11 cellular contexts compared by ENCODE assay signal in the genomic region with DNA sequence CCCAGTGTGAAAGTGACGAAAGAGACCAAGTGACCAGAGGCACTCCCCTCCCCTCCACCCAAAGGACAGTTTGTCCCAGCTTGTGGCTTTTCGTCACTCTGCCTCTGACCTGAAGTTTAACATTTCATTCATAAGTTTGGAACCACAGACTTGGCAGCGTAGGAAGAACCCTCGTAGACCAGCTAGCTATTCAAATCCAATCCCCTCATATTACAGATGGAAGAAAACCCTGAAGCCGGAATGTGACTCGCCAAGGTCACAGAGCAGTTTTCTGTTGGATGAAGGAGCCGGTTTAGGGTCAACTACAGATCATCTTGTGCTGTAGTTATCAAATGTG. TPM values are rescaled to one million over a fixed set of nuclear protein-coding genes. Genes with fewer than 3 reads are reported as not detected.
DNase-seq lines count a peak whose midpoint lies in the region; ATAC-seq and TF ChIP-seq lines count a peak whose summit lies in the region.
"Had no signal": no experiment of that assay in that cellular context is flagged by ENCODE, and none has a peak within 500 bp of the region (broad histone marks: within the 10 kb centered on the region; RNA-seq: fewer than 3 reads in every experiment).

No MANE protein-coding gene starts in this region.

- H3K9me3 ChIP-seq in HCT116 (ENCODE audit: control insufficient read depth in 1 of 2, insufficient read depth in 1 of 2, low read depth in 1 of 2, low read length in 2 of 2) (no peaks in the 10 kb centered on the region), breast epithelium (no peaks in the 10 kb centered on the region), right cardiac atrium (ENCODE audit: control insufficient read depth, low read length) (no peaks in the 10 kb centered on the region), skeletal muscle satellite cell (replicated peaks; ENCODE audit: low read length) (no peaks in the 10 kb centered on the region)

- H3K27ac ChIP-seq in HCT116 (ENCODE audit: low read depth, low read length): no peak overlapping the region
- peak overlapping the region; percentile 97 for H3K27ac ChIP-seq in breast epithelium
- peak overlapping the region; percentile 98 for H3K27ac ChIP-seq in right cardiac atrium (ENCODE audit: low read length)

- no peak for TF ChIP-seq CTCF in HCT116 (IDR thresholded peaks at IDR 0.05 in 2 of 3, conservative IDR thresholded peaks at IDR 0.05 in 1 of 3; ENCODE audit: borderline replicate concordance in 1 of 3, insufficient read depth in 1 of 3, low read depth in 2 of 3, low read length in 2 of 3)
- TF ChIP-seq CTCF in breast epithelium (IDR thresholded peaks at IDR 0.05): no peak

- H3K4me1 ChIP-seq in HCT116 (ENCODE audit: control insufficient read depth in 1 of 2, insufficient read depth in 2 of 2, low read length in 2 of 2): peaks cover 64 to 79% of the 10 kb centered on the region in 2 experiments
- H3K4me1 ChIP-seq in breast epithelium: peaks cover 5 to 33% of the 10 kb centered on the region in 2 donors
- peaks cover 13% of the 10 kb centered on the region for H3K4me1 ChIP-seq in right cardiac atrium (ENCODE audit: control insufficient read depth, insufficient read depth, low read length)
- H3K4me1 ChIP-seq in skeletal muscle satellite cell (ENCODE audit: control insufficient read depth, insufficient read depth, low read length): peaks cover 70% of the 10 kb centered on the region

- no peaks in the 10 kb centered on the region for H4K20me1 ChIP-seq in HCT116 (ENCODE audit: insufficient read depth)

- RAD21 ChIA-PET in HCT116 (lab: Charles Lee; ENCODE audit: low non-redundant PET in 1 of 2, low total read pairs in 2 of 2, uncharacterized antibody in 2 of 2, unreplicated experiment in 2 of 2): no interaction called here

- no peak for TF ChIP-seq POLR2A in HCT116 (IDR thresholded peaks at IDR 0.05; ENCODE audit: borderline replicate concordance, extremely low read depth, insufficient read depth, insufficient read length)
- no peak for TF ChIP-seq POLR2A in breast epithelium (IDR thresholded peaks at IDR 0.05)

- H3K79me2 ChIP-seq in HCT116 (ENCODE audit: insufficient read depth, low read length): peaks cover 8% of the 10 kb centered on the region

- BruUV-seq in HCT116 (replicated peaks; lab: Mats Ljungman, UMichigan): no TSS peak

- in situ Hi-C loops in ACHN (cut with HindIII; ENCODE audit: low pct_ligation_motif_present, low pct_unique_long_range_greater_than_20kb, low sequenced_read_pairs): no loop called here

- H3K9ac ChIP-seq in HCT116 (ENCODE audit: low read length) (peak overlapping the region; percentile 47), skeletal muscle satellite cell (ENCODE audit: low read depth, low read length) (peak overlapping the region; percentile 72)

- POLR2A ChIA-PET in HCT116 (lab: Charles Lee): interaction anchor here (1.2 to 5.2 kb wide), 4 partner anchors 12 to 19 kb away, joined by 3 to 55 read pairs (median 6); partner anchors contain the start of gene SDC4

- H3K4me3 ChIP-seq in HCT116 (replicated peaks in 1 of 2; ENCODE audit: low read depth in 1 of 2, low read length in 2 of 2) (no peak overlapping the region), breast epithelium (peak overlapping the region in 1 of 3 donors; percentile 45), right cardiac atrium (ENCODE audit: low read length) (no peak overlapping the region), skeletal muscle satellite cell (ENCODE audit: low read length) (peak overlapping the region; percentile 10)

- H3K4me2 ChIP-seq in HCT116 (ENCODE audit: low read length): peak overlapping the region; percentile 78
- peak overlapping the region; percentile 65 for H3K4me2 ChIP-seq in skeletal muscle satellite cell (ENCODE audit: low read length)

- no peak overlapping the region for H2AFZ ChIP-seq in HCT116 (ENCODE audit: low read depth, low read length, poor library complexity, severe bottlenecking)

- no peak for DNase-seq in HCT116 (ENCODE audit: low read depth, low spot score)
- DNase-seq in breast epithelium (ENCODE audit: low spot score in 2 of 2): peak in 1 of 2 donors; percentile 95
- DNase-seq in right cardiac atrium: peak in 1 of 3 donors; percentile 64
- no peak for DNase-seq in midbrain (lab: John Stamatoyannopoulos, UW)
- no peak for DNase-seq in activated gamma-delta T cell treated with Interleukin-2 at 50 U/mL for 16 hours
- DNase-seq in left colon: no peak
- no peak for DNase-seq in ACHN
- DNase-seq: NCI-H82 had no signal

- H3K9me2 ChIP-seq in HCT116 (ENCODE audit: insufficient read depth): no peaks in the 10 kb centered on the region

- intact Hi-C loops in HCT116 (cut with micrococcal nuclease): no loop called here
- intact Hi-C loops in breast epithelium (cut with DNase I; ENCODE audit: low total_unique reads): no loop called here
- intact Hi-C loops in right cardiac atrium (cut with DNase I): no loop called here
- intact Hi-C loops in left colon (cut with DNase I, micrococcal nuclease): no loop called here

- H3K36me3 ChIP-seq in HCT116 (ENCODE audit: control insufficient read depth in 1 of 2, insufficient read depth in 2 of 2, low read length in 2 of 2): no peaks in the 10 kb centered on the region
- no peaks in the 10 kb centered on the region for H3K36me3 ChIP-seq in breast epithelium
- H3K36me3 ChIP-seq in skeletal muscle satellite cell (ENCODE audit: insufficient read depth, low read length): no peaks in the 10 kb centered on the region

- ATAC-seq in HCT116 (no peak), right cardiac atrium (peak; percentile 44 to 51), left colon (no peak)

- CTCF ChIA-PET in HCT116 (lab: Charles Lee): interaction anchor here (1.1 to 2.6 kb wide), 2 partner anchors 78 to 412 kb away, joined by 4 to 11 read pairs; no protein-coding TSS in a partner anchor

- no peaks in the 10 kb centered on the region for H3K27me3 ChIP-seq in HCT116 (ENCODE audit: insufficient read depth, low read length)
- no peaks in the 10 kb centered on the region for H3K27me3 ChIP-seq in breast epithelium
- no peaks in the 10 kb centered on the region for H3K27me3 ChIP-seq in right cardiac atrium (ENCODE audit: control insufficient read depth, insufficient read depth)
- H3K27me3 ChIP-seq in skeletal muscle satellite cell (ENCODE audit: control insufficient read depth, insufficient read depth, low read length): no peaks in the 10 kb centered on the region

- no peak for TF ChIP-seq RAD21 in HCT116 (IDR thresholded peaks at IDR 0.05; ENCODE audit: low read depth)

- 45% methylated on average over 7 of the region's 7 CpGs for WGBS in right cardiac atrium

TF ChIP-seq in HCT116, 20 proteins besides CTCF, POLR2A, EP300 and RAD21 (continues in another document):
- TF ChIP-seq, protein P1, sequence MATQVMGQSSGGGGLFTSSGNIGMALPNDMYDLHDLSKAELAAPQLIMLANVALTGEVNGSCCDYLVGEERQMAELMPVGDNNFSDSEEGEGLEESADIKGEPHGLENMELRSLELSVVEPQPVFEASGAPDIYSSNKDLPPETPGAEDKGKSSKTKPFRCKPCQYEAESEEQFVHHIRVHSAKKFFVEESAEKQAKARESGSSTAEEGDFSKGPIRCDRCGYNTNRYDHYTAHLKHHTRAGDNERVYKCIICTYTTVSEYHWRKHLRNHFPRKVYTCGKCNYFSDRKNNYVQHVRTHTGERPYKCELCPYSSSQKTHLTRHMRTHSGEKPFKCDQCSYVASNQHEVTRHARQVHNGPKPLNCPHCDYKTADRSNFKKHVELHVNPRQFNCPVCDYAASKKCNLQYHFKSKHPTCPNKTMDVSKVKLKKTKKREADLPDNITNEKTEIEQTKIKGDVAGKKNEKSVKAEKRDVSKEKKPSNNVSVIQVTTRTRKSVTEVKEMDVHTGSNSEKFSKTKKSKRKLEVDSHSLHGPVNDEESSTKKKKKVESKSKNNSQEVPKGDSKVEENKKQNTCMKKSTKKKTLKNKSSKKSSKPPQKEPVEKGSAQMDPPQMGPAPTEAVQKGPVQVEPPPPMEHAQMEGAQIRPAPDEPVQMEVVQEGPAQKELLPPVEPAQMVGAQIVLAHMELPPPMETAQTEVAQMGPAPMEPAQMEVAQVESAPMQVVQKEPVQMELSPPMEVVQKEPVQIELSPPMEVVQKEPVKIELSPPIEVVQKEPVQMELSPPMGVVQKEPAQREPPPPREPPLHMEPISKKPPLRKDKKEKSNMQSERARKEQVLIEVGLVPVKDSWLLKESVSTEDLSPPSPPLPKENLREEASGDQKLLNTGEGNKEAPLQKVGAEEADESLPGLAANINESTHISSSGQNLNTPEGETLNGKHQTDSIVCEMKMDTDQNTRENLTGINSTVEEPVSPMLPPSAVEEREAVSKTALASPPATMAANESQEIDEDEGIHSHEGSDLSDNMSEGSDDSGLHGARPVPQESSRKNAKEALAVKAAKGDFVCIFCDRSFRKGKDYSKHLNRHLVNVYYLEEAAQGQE (IDR thresholded peaks at IDR 0.05; ENCODE audit: low read depth): no peak

RNA-seq across cellular contexts. Expression of gene SYS1, which starts 3.9 kb away (rescaled TPM):
- 20.5 TPM for total RNA-seq in HCT116 (2021; ENCODE audit: unreplicated experiment)
- polyA plus RNA-seq in HCT116 (2012): 21.2 and 26.3 TPM in 2 replicates
- 10 to 100 TPM; 30.8 to 56.3 (median 47.3) TPM for total RNA-seq in breast epithelium
- 10 to 100 TPM; 21.5 to 28.7 (median 25.8) TPM for total RNA-seq in right cardiac atrium
- 17.1 TPM for polyA plus RNA-seq in right cardiac atrium
- total RNA-seq in skeletal muscle satellite cell (2012; rRNA removed): 18.6 and 18.8 TPM in 2 replicates
- total RNA-seq in left colon: 10 to 100 TPM; 25.2 to 32.4 TPM

RNA-seq across cellular contexts. Expression of gene SDC4, which starts 10.8 kb away (rescaled TPM):
- total RNA-seq in HCT116 (2021; ENCODE audit: unreplicated experiment) (100 TPM), breast epithelium (100 to 1,000 TPM in 2 of 3 donors, 10 to 100 TPM in 1; 29.4 to 337 (median 121) TPM), right cardiac atrium (100 to 1,000 TPM in 1 of 4 donors, 10 to 100 TPM in 3; 57.5 to 125 (median 61.2) TPM), left colon (100 to 1,000 TPM in 1 of 2 donors, 10 to 100 TPM in 1; 85.4 to 144 TPM)
- polyA plus RNA-seq in HCT116 (2012): 115 and 117 TPM in 2 replicates
- 63.8 TPM for polyA plus RNA-seq in right cardiac atrium
- total RNA-seq in skeletal muscle satellite cell (2012; rRNA removed): 72.8 and 93.0 TPM in 2 replicates
- polyA plus RNA-seq: IgD-negative memory B cell had no signal

RNA-seq across cellular contexts. Expression of gene TP53TG5, which starts 19.1 kb away (rescaled TPM):
- 0.76 TPM for total RNA-seq in HCT116 (2021; ENCODE audit: unreplicated experiment)
- polyA plus RNA-seq in HCT116 (2012): 0.34 and 0.64 TPM in 2 replicates
- total RNA-seq in breast epithelium: 1 to 10 TPM in 1 of 3 donors, not detected in 2; 1.3 TPM
- 1 to 10 TPM in 3 of 4 donors, under 1 TPM in 1; 0.82 to 1.5 (median 1.4) TPM for total RNA-seq in right cardiac atrium
- polyA plus RNA-seq in right cardiac atrium: 0.95 TPM
- not detected in 2 replicates for total RNA-seq in skeletal muscle satellite cell (2012; rRNA removed)
- total RNA-seq in left colon: under 1 TPM; 0.59 to 0.85 TPM
- polyA plus RNA-seq: BJ, IgD-negative memory B cell had no signal

RNA-seq across cellular contexts. Expression of gene DBNDD2, which starts 49.1 kb away (rescaled TPM):
- 44.2 TPM for total RNA-seq in HCT116 (2021; ENCODE audit: unreplicated experiment)
- 69.1 and 76.8 TPM in 2 replicates for polyA plus RNA-seq in HCT116 (2012)
- 10 to 100 TPM; 32.2 to 49.2 (median 44.5) TPM for total RNA-seq in breast epithelium
- total RNA-seq in right cardiac atrium: 100 to 1,000 TPM; 163 to 208 (median 178) TPM
- polyA plus RNA-seq in right cardiac atrium: 228 TPM
- 1.3 and 1.5 TPM in 2 replicates for total RNA-seq in skeletal muscle satellite cell (2012; rRNA removed)
- 100 to 1,000 TPM; 123 to 135 TPM for total RNA-seq in left colon
- polyA plus RNA-seq: IgD-negative memory B cell had no signal

RNA-seq across cellular contexts. Expression of gene MATN4, which starts 50.9 kb away (rescaled TPM):
- total RNA-seq in HCT116 (2021; ENCODE audit: unreplicated experiment): 0.64 TPM
- polyA plus RNA-seq in HCT116 (2012): 0.61 and 0.62 TPM in 2 replicates
- total RNA-seq in breast epithelium: 1 to 10 TPM in 1 of 3 donors, under 1 TPM in 1, not detected in 1; 0.33 to 1.6 TPM
- total RNA-seq in right cardiac atrium: under 1 TPM in 3 of 4 donors, not detected in 1; 0.15 to 0.20 (median 0.17) TPM
- polyA plus RNA-seq in right cardiac atrium: 0.05 TPM
- not detected in 2 replicates for total RNA-seq in skeletal muscle satellite cell (2012; rRNA removed)
- total RNA-seq in left colon: not detected
- polyA plus RNA-seq: IgD-negative memory B cell had no signal

Comparison
In these comparisons a context has a peak if more than half of its experiments do, and no peak if none do; other contexts are left out.
1. ATAC-seq: peak in right cardiac atrium (2 of 2); none in HCT116 (single experiment) and left colon (single experiment).